7 cellular contexts compared by ENCODE assay signal in the genomic region with DNA sequence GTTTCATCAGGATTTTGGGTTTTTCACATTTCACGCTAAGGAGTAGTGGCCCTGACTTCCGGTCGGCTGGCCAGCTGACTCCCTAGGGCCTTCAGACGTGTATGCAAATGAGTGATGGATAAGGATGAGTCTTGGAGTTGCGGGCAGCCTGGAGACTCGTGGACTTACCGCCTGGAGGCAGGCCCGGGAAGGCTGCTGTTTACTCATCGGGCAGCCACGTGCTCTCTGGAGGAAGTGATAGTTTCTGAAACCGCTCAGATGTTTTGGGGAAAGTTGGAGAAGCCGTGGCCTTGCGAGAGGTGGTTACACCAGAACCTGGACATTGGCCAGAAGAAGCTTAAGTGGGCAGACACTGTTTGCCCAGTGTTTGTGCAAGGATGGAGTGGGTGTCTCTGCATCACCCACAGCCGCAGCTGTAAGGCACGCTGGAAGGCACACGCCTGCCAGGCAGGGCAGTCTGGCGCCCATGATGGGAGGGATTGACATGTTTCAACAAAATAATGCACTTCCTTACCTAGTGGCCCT. TPM values are rescaled to one million over a fixed set of nuclear protein-coding genes. Genes with fewer than 3 reads are reported as not detected.
DNase-seq lines count a peak whose midpoint lies in the region; ATAC-seq, FAIRE-seq and TF ChIP-seq lines count a peak whose summit lies in the region.

No MANE protein-coding gene starts in this region.

- no peak overlapping the region for H3K27ac ChIP-seq in astrocyte (ENCODE audit: low read depth, low read length)

- peak overlapping the region; percentile 51 for H2AFZ ChIP-seq in astrocyte (ENCODE audit: low read depth, low read length)

- H3K27me3 ChIP-seq in astrocyte (ENCODE audit: insufficient read depth, low read length): no peaks in the 10 kb centered on the region

- no peak overlapping the region for H3K4me3 ChIP-seq in astrocyte (ENCODE audit: insufficient read depth, low read depth, low read length)

- H3K4me1 ChIP-seq in astrocyte (ENCODE audit: insufficient read depth, low read length): peaks cover 10% of the 10 kb centered on the region

- peaks cover 7% of the 10 kb centered on the region for H3K4me1 Mint-ChIP-seq in astrocyte (ENCODE audit: low read depth, unreplicated experiment)

- peaks cover 45% of the 10 kb centered on the region for H3K27me3 Mint-ChIP-seq in astrocyte (ENCODE audit: low read depth, unreplicated experiment)

- H3K9ac ChIP-seq in astrocyte (ENCODE audit: low read length): no peak overlapping the region

- H3K27ac Mint-ChIP-seq in astrocyte (ENCODE audit: unreplicated experiment): no peak overlapping the region

- no peak; the same call in 1 of the 2 replicates for TF ChIP-seq POLR2A in GM12891 (IDR thresholded peaks at IDR 0.05; ENCODE audit: low read depth, low read length)

- ATAC-seq in stimulated activated naive CD8-positive, alpha-beta T cell treated with anti-CD3 and anti-CD28 coated beads, Interleukin-15, Interleukin-2, amounts not matched to agents 100 U/mL and 50 U/mL, for 24 hours: peak; percentile 52
- no peak for ATAC-seq in HG02852 (IDR thresholded peaks at IDR 0.05; ENCODE audit: unreplicated experiment)
- no peak for ATAC-seq in GM18517 (IDR thresholded peaks at IDR 0.05; ENCODE audit: unreplicated experiment)

- H3K79me2 ChIP-seq in astrocyte (ENCODE audit: insufficient read depth, low read length): no peaks in the 10 kb centered on the region

- peaks cover 4% of the 10 kb centered on the region for H3K9me3 Mint-ChIP-seq in astrocyte (ENCODE audit: unreplicated experiment)

- DNase-seq in GM12891 (ENCODE audit: insufficient read length, low spot score) (no peak), NCI-H69 (lab: John Stamatoyannopoulos, UW) (peak; percentile 17), astrocyte (ENCODE audit: low read depth) (peak; percentile 95), islet precursor cell (peak; percentile 86)
- no peak for DNase-seq in stimulated activated naive CD8-positive, alpha-beta T cell treated with anti-CD3 and anti-CD28 coated beads, Interleukin-15, Interleukin-2, amounts not matched to agents 100 U/mL and 50 U/mL, for 24 hours

- FAIRE-seq in GM12891 (lab: Jason Lieb, UNC) (peak; percentile 89), astrocyte (lab: Jason Lieb, UNC) (no peak)

- no peaks in the 10 kb centered on the region for H3K36me3 ChIP-seq in astrocyte (ENCODE audit: insufficient read depth, low read length)

- H3K4me2 ChIP-seq in astrocyte (ENCODE audit: low read length): peak overlapping the region; percentile 34

- no peaks in the 10 kb centered on the region for H4K20me1 ChIP-seq in astrocyte (ENCODE audit: insufficient read depth, low read length)

- H3K4me3 Mint-ChIP-seq in astrocyte (ENCODE audit: unreplicated experiment): no peak overlapping the region

- no peaks in the 10 kb centered on the region for H3K36me3 Mint-ChIP-seq in astrocyte (ENCODE audit: low read depth, unreplicated experiment)

- no peak for TF ChIP-seq CTCF in astrocyte (IDR thresholded peaks at IDR 0.05; ENCODE audit: insufficient read depth, low read depth, low read length)

- no peaks in the 10 kb centered on the region for H3K9me3 ChIP-seq in astrocyte (ENCODE audit: insufficient read depth, low read depth, low read length)

TF ChIP-seq in GM12891, 5 proteins besides CTCF, POLR2A, EP300 and RAD21:
- TF ChIP-seq SPI1 (IDR thresholded peaks at IDR 0.05; ENCODE audit: low read depth, low read length) (peak; percentile 84), POLR2AphosphoS5 (IDR thresholded peaks at IDR 0.05; ENCODE audit: low read depth, low read length) (no peak; the same call in 1 of the 2 replicates)

RNA-seq across cellular contexts. Expression of gene TNFRSF1B, which starts 23.1 kb away (rescaled TPM):
- polyA plus RNA-seq in GM12891 (2012; ENCODE audit: low read depth, missing spikeins): 27.3 TPM
- total RNA-seq in astrocyte: 0.09 TPM in 1 of 2 replicates, not detected in the other

Comparison
In these comparisons a context has a peak if more than half of its experiments do, and no peak if none do; other contexts are left out.
1. DNase-seq: peak in NCI-H69 (single experiment), astrocyte (single experiment) and islet precursor cell (single experiment); none in GM12891 (single experiment) and stimulated activated naive CD8-positive, alpha-beta T cell treated with anti-CD3 and anti-CD28 coated beads, Interleukin-15, Interleukin-2, amounts not matched to agents 100 U/mL and 50 U/mL, for 24 hours (single experiment).